Comparison of ENCODE assay signal across 8 cellular contexts in the genomic region with DNA sequence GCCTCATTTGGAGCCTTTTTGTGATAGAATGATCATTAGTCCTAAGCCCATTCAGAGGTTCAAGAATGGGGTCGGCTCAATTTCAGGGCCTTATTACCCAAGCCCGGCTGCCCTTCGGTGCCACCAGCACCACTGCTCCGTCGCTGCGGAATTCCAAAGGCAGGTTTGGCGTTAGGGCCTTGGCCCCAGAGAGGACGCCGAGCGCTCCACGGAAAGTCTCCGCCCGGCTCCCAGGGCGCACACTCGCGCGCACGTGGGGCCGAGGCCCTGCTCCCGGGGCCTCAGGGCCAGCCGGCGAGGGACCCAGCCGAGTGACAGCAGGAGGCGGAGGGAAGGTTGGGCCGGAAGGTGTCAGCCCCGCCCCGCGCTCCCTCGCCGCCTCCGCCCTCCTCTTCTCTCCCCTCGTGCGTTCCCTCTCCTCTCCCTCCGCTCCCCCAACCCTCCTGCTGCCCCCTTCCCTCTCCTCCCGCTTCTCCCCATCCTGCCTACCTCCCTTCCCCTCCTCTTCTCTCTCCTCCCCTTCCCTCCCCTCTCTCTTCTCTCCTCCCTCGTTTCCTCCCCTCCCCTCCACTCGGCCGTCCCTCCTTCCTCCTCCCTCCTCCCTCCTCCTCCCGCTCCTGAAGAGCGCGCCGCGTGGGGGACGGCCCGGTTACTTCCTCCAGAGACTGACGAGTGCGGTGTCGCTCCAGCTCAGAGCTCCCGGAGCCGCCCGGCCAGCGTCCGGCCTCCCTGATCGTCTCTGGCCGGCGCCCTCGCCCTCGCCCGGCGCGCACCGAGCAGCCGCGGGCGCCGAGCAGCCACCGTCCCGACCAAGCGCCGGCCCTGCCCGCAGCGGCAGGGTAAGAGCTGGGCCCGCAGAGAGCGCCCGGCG. TPM values are rescaled to one million over a fixed set of nuclear protein-coding genes. Genes with fewer than 3 reads are reported as not detected.
DNase-seq lines count a peak whose midpoint lies in the region; TF ChIP-seq lines count a peak whose summit lies in the region.

A gene (plus strand): TSS at position 648 of the 871 bp plus-strand sequence. CDS start 4,106 bp downstream, outside the sequence.

- H3K27ac ChIP-seq in DOHH2 (ENCODE audit: low read depth, low read length), result peak within 1 kb of the TSS; percentile 73
- H3K27ac ChIP-seq in neural progenitor cell, result peak within 1 kb of the TSS; percentile 57

- H3K4me1 ChIP-seq in DOHH2 (ENCODE audit: control insufficient read depth, low read length), result peaks cover 43% of the 10 kb centered on the region
- peaks cover 25% of the 10 kb centered on the region for H3K4me1 ChIP-seq in HAP-1
- peaks cover 26% of the 10 kb centered on the region for H3K4me1 ChIP-seq in neural progenitor cell

- peak within 1 kb of the TSS; percentile 20 for H3K9ac ChIP-seq in neural progenitor cell

- no peaks in the 10 kb centered on the region for H3K9me3 ChIP-seq in DOHH2 (ENCODE audit: control insufficient read depth, insufficient read depth, low read length)
- no peaks in the 10 kb centered on the region for H3K9me3 ChIP-seq in HAP-1
- H3K9me3 ChIP-seq in neural progenitor cell (ENCODE audit: low read depth), result no peaks in the 10 kb centered on the region

- DNase-seq in HAP-1 (ENCODE audit: low spot score in 2 of 2) (peak; percentile 92 to 94), NAMALWA (ENCODE audit: low spot score) (peak; percentile 79), SK-N-DZ (ENCODE audit: low spot score) (peak; percentile 83), foreskin melanocyte (peak; percentile 78), neural progenitor cell (ENCODE audit: low spot score) (peak; percentile 89), stromal cell of bone marrow (ENCODE audit: low read depth) (peak; percentile 69)
- peak; percentile 84 for DNase-seq in activated naive CD4-positive, alpha-beta T cell treated with anti-CD3 and anti-CD28 coated beads for 36 hours

- peak within 1 kb of the TSS; percentile 95 for H3K4me2 ChIP-seq in DOHH2 (ENCODE audit: low read length)
- peak within 1 kb of the TSS; percentile 92 for H3K4me2 ChIP-seq in neural progenitor cell

- H2AFZ ChIP-seq in neural progenitor cell (replicated peaks), result peak within 1 kb of the TSS; percentile 80

- H3K27me3 ChIP-seq in DOHH2 (ENCODE audit: control insufficient read depth, low read length), result no peaks in the 10 kb centered on the region
- H3K27me3 ChIP-seq in HAP-1 (ENCODE audit: low read depth), result no peaks in the 10 kb centered on the region
- H3K27me3 ChIP-seq in neural progenitor cell, result peaks cover 9% of the 10 kb centered on the region

- H3K27me3 Mint-ChIP-seq in activated naive CD4-positive, alpha-beta T cell treated with anti-CD3 and anti-CD28 coated beads for 36 hours (ENCODE audit: low read depth), result no peaks in the 10 kb centered on the region
- peaks cover 6% of the 10 kb centered on the region for H3K27me3 Mint-ChIP-seq in neural progenitor cell (ENCODE audit: insufficient read depth, low read depth)

- intact Hi-C loops in activated naive CD4-positive, alpha-beta T cell treated with anti-CD3 and anti-CD28 coated beads for 36 hours (cut with micrococcal nuclease), result loop anchor here (1.0 kb wide), 7 partner anchors 24 to 582 kb away; a partner anchor contains a TSS

- H3K27ac Mint-ChIP-seq in activated naive CD4-positive, alpha-beta T cell treated with anti-CD3 and anti-CD28 coated beads for 36 hours, result peak within 1 kb of the TSS; percentile 91
- H3K27ac Mint-ChIP-seq in neural progenitor cell, result no peak within 1 kb of the TSS

- H3K36me3 ChIP-seq in DOHH2 (ENCODE audit: control insufficient read depth, low read length) (peaks cover 43% of the 10 kb centered on the region), HAP-1 (replicated peaks) (peaks cover 10% of the 10 kb centered on the region), neural progenitor cell (no peaks in the 10 kb centered on the region)

- H3K79me2 ChIP-seq in DOHH2 (ENCODE audit: control insufficient read depth, low read length) (peaks cover 58% of the 10 kb centered on the region), neural progenitor cell (ENCODE audit: low read depth) (peaks cover 44% of the 10 kb centered on the region)

- H3F3A ChIP-seq in DOHH2 (ENCODE audit: control insufficient read depth, insufficient read depth) (peaks cover 5% of the 10 kb centered on the region; the same call in 1 of the 2 replicates), neural progenitor cell (ENCODE audit: low read depth) (peaks cover 30% of the 10 kb centered on the region)

- peak within 1 kb of the TSS; percentile 78 for H3K4me3 ChIP-seq in DOHH2 (ENCODE audit: low read length)
- peak within 1 kb of the TSS; percentile 71 for H3K4me3 ChIP-seq in HAP-1
- H3K4me3 ChIP-seq in neural progenitor cell, result peak within 1 kb of the TSS; percentile 92

- peaks cover 32% of the 10 kb centered on the region for H3K4me1 Mint-ChIP-seq in activated naive CD4-positive, alpha-beta T cell treated with anti-CD3 and anti-CD28 coated beads for 36 hours (ENCODE audit: low read depth)
- peaks cover 20% of the 10 kb centered on the region for H3K4me1 Mint-ChIP-seq in neural progenitor cell

- CTCF ChIA-PET in activated naive CD4-positive, alpha-beta T cell treated with anti-CD3 and anti-CD28 coated beads for 36 hours (lab: Charles Lee), result interaction anchor here (0.8 to 2.2 kb wide), 2 partner anchors 35 to 37 kb away, joined by 3 to 9 read pairs; no protein-coding TSS in a partner anchor

- H3K36me3 Mint-ChIP-seq in activated naive CD4-positive, alpha-beta T cell treated with anti-CD3 and anti-CD28 coated beads for 36 hours (ENCODE audit: low read depth), result peaks cover 18% of the 10 kb centered on the region
- H3K36me3 Mint-ChIP-seq in neural progenitor cell, result no peaks in the 10 kb centered on the region

- in situ Hi-C loops in HAP-1 (cut with MboI; ENCODE audit: low sequenced_read_pairs), result loop anchor here (10.0 to 25.0 kb wide), 2 partner anchors 369 to 582 kb away; a partner anchor contains a TSS

- H3K4me3 Mint-ChIP-seq in activated naive CD4-positive, alpha-beta T cell treated with anti-CD3 and anti-CD28 coated beads for 36 hours, result peak within 1 kb of the TSS; percentile 90
- peak within 1 kb of the TSS; percentile 91 for H3K4me3 Mint-ChIP-seq in neural progenitor cell

- H4K20me1 ChIP-seq in DOHH2 (ENCODE audit: control insufficient read depth, insufficient read depth, low read depth, low read length) (peaks cover 11% of the 10 kb centered on the region; the same call in 1 of the 2 replicates), neural progenitor cell (ENCODE audit: low read depth) (peaks cover 18% of the 10 kb centered on the region)

- no peaks in the 10 kb centered on the region for H3K9me2 ChIP-seq in DOHH2 (replicated peaks; ENCODE audit: control insufficient read depth, low read length)

- TF ChIP-seq CTCF in DOHH2 (IDR thresholded peaks at IDR 0.05; ENCODE audit: low read depth, low read length, poor library complexity, severe bottlenecking) (no peak), neural progenitor cell (IDR thresholded peaks at IDR 0.05) (no peak)

- no peaks in the 10 kb centered on the region for H3K9me3 Mint-ChIP-seq in activated naive CD4-positive, alpha-beta T cell treated with anti-CD3 and anti-CD28 coated beads for 36 hours
- H3K9me3 Mint-ChIP-seq in neural progenitor cell, result no peaks in the 10 kb centered on the region

RNA-seq across cellular contexts. Expression of the gene that starts here (rescaled TPM):
- polyA plus RNA-seq in SK-N-DZ (2014; cell fraction: cytosol; rRNA removed), result 9.5 and 10.3 TPM in 2 replicates
- polyA plus RNA-seq in SK-N-DZ (2014; cell fraction: nucleus; rRNA removed), result 8.1 and 8.4 TPM in 2 replicates
- 10 to 100 TPM; 22.4 to 25.6 TPM for total RNA-seq in activated naive CD4-positive, alpha-beta T cell treated with anti-CD3 and anti-CD28 coated beads for 36 hours
- 18.8 and 22.4 TPM in 2 replicates for total RNA-seq in neural progenitor cell (ENCODE audit: low replicate concordance)

Comparison
In these comparisons a context has a peak if more than half of its experiments do, and no peak if none do; other contexts are left out.
1. Peak in every context shown above with its lines: DNase-seq, H3K4me3 ChIP-seq and H3K27ac ChIP-seq.